In the genomic region with DNA sequence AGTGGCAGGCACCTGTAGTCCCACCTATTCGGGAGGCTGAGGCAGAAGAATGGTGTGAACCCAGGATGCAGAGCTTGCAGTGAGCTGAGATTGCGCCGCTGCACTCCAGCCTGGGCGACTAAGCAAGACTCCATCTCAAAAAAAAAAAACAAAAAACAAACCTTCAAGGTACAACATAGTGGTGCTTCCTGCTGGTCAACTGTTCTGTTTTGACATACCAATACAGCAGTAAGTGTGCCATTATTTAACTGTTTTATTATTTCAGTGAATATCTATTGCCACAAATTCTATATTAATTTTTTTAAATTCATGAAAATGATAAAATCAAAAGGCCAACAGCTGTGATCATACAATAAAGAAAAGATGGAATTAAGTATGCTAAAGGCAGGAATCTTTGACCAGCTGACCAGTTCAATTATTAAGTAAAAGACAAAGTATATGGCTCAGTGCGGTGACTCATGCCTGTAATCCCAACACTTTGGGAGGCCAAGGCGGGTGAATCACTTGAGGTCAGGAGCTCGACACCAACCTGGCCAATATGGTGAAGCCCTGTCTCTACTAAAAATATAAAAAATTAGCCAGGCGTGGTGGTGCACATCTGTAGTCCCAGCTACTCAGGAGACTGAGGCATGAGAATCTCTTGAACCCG, we compare ENCODE assay signal across 2 cellular contexts.
TF ChIP-seq lines count a peak whose summit lies in the region.

No MANE protein-coding gene starts in this region.

TF ChIP-seq in HCT116, 20 proteins besides CTCF, POLR2A, EP300 and RAD21:
- peak; percentile 61 for TF ChIP-seq JUND (IDR thresholded peaks at IDR 0.05)
- peak; percentile 67 for TF ChIP-seq FOSL1 (IDR thresholded peaks at IDR 0.05; ENCODE audit: low read depth)
- TF ChIP-seq CBX3 (IDR thresholded peaks at IDR 0.05; ENCODE audit: low read depth): peak; percentile 56; the same call in 1 of the 2 replicates

TF ChIP-seq in SK-N-SH, 30 proteins besides CTCF, POLR2A, EP300 and RAD21:
- TF ChIP-seq, protein P1, sequence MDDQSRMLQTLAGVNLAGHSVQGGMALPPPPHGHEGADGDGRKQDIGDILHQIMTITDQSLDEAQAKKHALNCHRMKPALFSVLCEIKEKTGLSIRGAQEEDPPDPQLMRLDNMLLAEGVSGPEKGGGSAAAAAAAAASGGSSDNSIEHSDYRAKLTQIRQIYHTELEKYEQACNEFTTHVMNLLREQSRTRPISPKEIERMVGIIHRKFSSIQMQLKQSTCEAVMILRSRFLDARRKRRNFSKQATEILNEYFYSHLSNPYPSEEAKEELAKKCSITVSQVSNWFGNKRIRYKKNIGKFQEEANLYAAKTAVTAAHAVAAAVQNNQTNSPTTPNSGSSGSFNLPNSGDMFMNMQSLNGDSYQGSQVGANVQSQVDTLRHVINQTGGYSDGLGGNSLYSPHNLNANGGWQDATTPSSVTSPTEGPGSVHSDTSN (IDR thresholded peaks at IDR 0.05): peak; percentile 82
- TF ChIP-seq JUND (IDR thresholded peaks at IDR 0.05): peak; percentile 81
- peak; percentile 64 for TF ChIP-seq TCF12 (IDR thresholded peaks at IDR 0.05)
- TF ChIP-seq FOSL2 (IDR thresholded peaks at IDR 0.05; ENCODE audit: borderline replicate concordance, low read depth): peak; percentile 84; the same call in 1 of the 2 replicates
